In the genomic region with DNA sequence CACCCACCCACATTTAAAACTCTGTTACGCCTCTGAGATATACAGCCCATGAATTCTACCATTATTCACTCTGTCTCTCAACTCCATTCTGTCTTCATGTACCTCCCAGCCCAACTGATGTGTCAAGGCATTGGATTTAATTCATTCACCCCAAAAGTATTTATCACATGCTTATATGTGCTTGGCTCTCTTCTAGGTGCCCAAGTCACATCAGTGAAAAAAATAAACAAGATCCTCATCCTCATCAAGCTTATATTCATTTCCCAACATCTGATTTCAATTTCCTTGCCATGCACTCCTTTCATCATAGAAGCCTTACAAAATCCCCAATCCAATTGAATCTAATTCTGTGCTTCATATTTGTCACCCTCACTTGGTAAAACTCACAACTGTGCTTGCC, we compare ENCODE assay signal across 30 cellular contexts.
"Had no signal": no experiment of that assay in that cellular context is flagged by ENCODE, and none has a peak within 500 bp of the region (broad histone marks: within the 10 kb centered on the region; RNA-seq: fewer than 3 reads in every experiment).

No MANE protein-coding gene starts in this region.

- H3K4me3 Mint-ChIP-seq: activated CD4-positive, alpha-beta memory T cell treated with anti-CD3 and anti-CD28 coated beads, Interleukin-2, amount 10 ng/mL, durations not matched to agents 7 days and 5 days; activated CD4-positive, alpha-beta T cell treated with anti-CD3 and anti-CD28 coated beads, Interleukin-2, amount 10 ng/mL, durations not matched to agents 7 days and 5 days; activated naive CD4-positive, alpha-beta T cell treated with anti-CD3 and anti-CD28 coated beads, Interleukin-2, amount 10 ng/mL, durations not matched to agents 7 days and 5 days; activated naive CD8-positive, alpha-beta T cell treated with anti-CD3 and anti-CD28 coated beads, Interleukin-2, amount 10 ng/mL, durations not matched to agents 7 days and 5 days; activated T-cell treated with anti-CD3 and anti-CD28 coated beads, Interleukin-2, amount 50 U/mL, for 24 hours; activated T-cell treated with anti-CD3 and anti-CD28 coated beads, Interleukin-2, amount 50 U/mL, for 72 hours; T-helper 17 cell; T-helper 2 cell treated with Interferon-gamma antibody and Interleukin-4, amounts not matched to agents 5 μg/mL and 100 μg/mL, for 36 hours had no signal

- H3K9me3 ChIP-seq: adrenal gland, body of pancreas, esophagus squamous epithelium had no signal

- H3K4me3 ChIP-seq: adrenal gland, body of pancreas, esophagus squamous epithelium had no signal

- H3K4me1 ChIP-seq: adrenal gland, body of pancreas, esophagus squamous epithelium had no signal

- H3K36me3 ChIP-seq: adrenal gland, esophagus squamous epithelium had no signal

- H3K27ac Mint-ChIP-seq: activated CD4-positive, alpha-beta memory T cell treated with anti-CD3 and anti-CD28 coated beads, Interleukin-2, amount 10 ng/mL, durations not matched to agents 7 days and 5 days; activated CD4-positive, alpha-beta T cell treated with anti-CD3 and anti-CD28 coated beads, Interleukin-2, amount 10 ng/mL, durations not matched to agents 7 days and 5 days; activated naive CD4-positive, alpha-beta T cell treated with anti-CD3 and anti-CD28 coated beads, Interleukin-2, amount 10 ng/mL, durations not matched to agents 7 days and 5 days; activated naive CD4-positive, alpha-beta T cell treated with anti-CD3 and anti-CD28 coated beads, Interleukin-2, amount 50 U/mL, for 72 hours; activated naive CD8-positive, alpha-beta T cell treated with anti-CD3 and anti-CD28 coated beads, Interleukin-2, amount 10 ng/mL, durations not matched to agents 7 days and 5 days; activated T-cell treated with anti-CD3 and anti-CD28 coated beads, Interleukin-2, amount 50 U/mL, for 24 hours; activated T-cell treated with anti-CD3 and anti-CD28 coated beads, Interleukin-2, amount 50 U/mL, for 72 hours; T-helper 17 cell; T-helper 2 cell treated with Interferon-gamma antibody and Interleukin-4, amounts not matched to agents 5 μg/mL and 100 μg/mL, for 36 hours had no signal

- H3K27me3 ChIP-seq: adrenal gland, body of pancreas, esophagus squamous epithelium had no signal

- H3K9me3 Mint-ChIP-seq: activated T-cell treated with anti-CD3 and anti-CD28 coated beads, Interleukin-2, amount 50 U/mL, for 24 hours; activated T-cell treated with anti-CD3 and anti-CD28 coated beads, Interleukin-2, amount 50 U/mL, for 72 hours had no signal

- ATAC-seq: activated naive CD4-positive, alpha-beta T cell treated with anti-CD3 and anti-CD28 coated beads, Interleukin-2, amount 50 U/mL, for 72 hours; activated T-cell treated with anti-CD3 and anti-CD28 coated beads, Interleukin-2, amount 50 U/mL, for 72 hours; body of pancreas; T-helper 17 cell had no signal

- H3K36me3 Mint-ChIP-seq: activated naive CD4-positive, alpha-beta T cell treated with anti-CD3 and anti-CD28 coated beads, Interleukin-2, amount 10 ng/mL, durations not matched to agents 7 days and 5 days; activated naive CD4-positive, alpha-beta T cell treated with anti-CD3 and anti-CD28 coated beads, Interleukin-2, amount 50 U/mL, for 72 hours; activated naive CD8-positive, alpha-beta T cell treated with anti-CD3 and anti-CD28 coated beads, Interleukin-2, amount 10 ng/mL, durations not matched to agents 7 days and 5 days had no signal

- DNase-seq: activated CD4-positive, alpha-beta memory T cell treated with anti-CD3 and anti-CD28 coated beads, Interleukin-2, amount 10 ng/mL, durations not matched to agents 7 days and 5 days; activated CD4-positive, alpha-beta T cell treated with anti-CD3 and anti-CD28 coated beads for 4 hours; activated CD4-positive, alpha-beta T cell treated with anti-CD3 and anti-CD28 coated beads, Interleukin-2, amount 10 ng/mL, durations not matched to agents 7 days and 5 days; activated CD4-positive, alpha-beta T cell treated with anti-CD3 and anti-CD28 coated beads, Interleukin-2, amount 50 U/mL, for 4 hours; activated CD4-positive, CD25-positive, alpha-beta regulatory T cell; activated CD4-positive, CD25-positive, alpha-beta regulatory T cell treated with anti-CD3 and anti-CD28 coated beads, Interleukin-2, amount 50 U/mL, for 72 hours; activated CD8-positive, alpha-beta memory T cell treated with anti-CD3 and anti-CD28 coated beads, Interleukin-2, amount 50 U/mL, for 48 hours; activated gamma-delta T cell; activated naive CD4-positive, alpha-beta T cell; activated naive CD4-positive, alpha-beta T cell treated with anti-CD3 and anti-CD28 coated beads, Interleukin-2, amount 10 ng/mL, durations not matched to agents 7 days and 5 days; activated naive CD8-positive, alpha-beta T cell treated with anti-CD3 and anti-CD28 coated beads, Interleukin-2, amount 10 ng/mL, durations not matched to agents 7 days and 5 days; activated T-cell treated with anti-CD3 and anti-CD28 coated beads for 4 hours; activated T-cell treated with anti-CD3 and anti-CD28 coated beads, Interleukin-2, amount 50 U/mL, for 24 hours; activated T-cell treated with anti-CD3 and anti-CD28 coated beads, Interleukin-2, amount 50 U/mL, for 72 hours; adrenal gland; amygdala; aorta; body of pancreas; caudate nucleus; cortex of kidney; dermis blood vessel endothelial cell; effector CD4-positive, alpha-beta T cell; esophagus squamous epithelium; head of caudate nucleus; T-helper 1 cell; T-helper 17 cell; T1000 had no signal

- H3K4me1 Mint-ChIP-seq: activated CD4-positive, alpha-beta memory T cell treated with anti-CD3 and anti-CD28 coated beads, Interleukin-2, amount 10 ng/mL, durations not matched to agents 7 days and 5 days; activated CD4-positive, alpha-beta T cell treated with anti-CD3 and anti-CD28 coated beads, Interleukin-2, amount 10 ng/mL, durations not matched to agents 7 days and 5 days; activated naive CD4-positive, alpha-beta T cell treated with anti-CD3 and anti-CD28 coated beads, Interleukin-2, amount 10 ng/mL, durations not matched to agents 7 days and 5 days; activated naive CD8-positive, alpha-beta T cell treated with anti-CD3 and anti-CD28 coated beads, Interleukin-2, amount 10 ng/mL, durations not matched to agents 7 days and 5 days; T-helper 17 cell had no signal

- H3K27ac ChIP-seq: adrenal gland, body of pancreas, epithelial cell of prostate, esophagus squamous epithelium had no signal

- H3K27me3 Mint-ChIP-seq: activated CD4-positive, alpha-beta memory T cell treated with anti-CD3 and anti-CD28 coated beads, Interleukin-2, amount 10 ng/mL, durations not matched to agents 7 days and 5 days; activated CD4-positive, alpha-beta T cell treated with anti-CD3 and anti-CD28 coated beads, Interleukin-2, amount 10 ng/mL, durations not matched to agents 7 days and 5 days; activated naive CD4-positive, alpha-beta T cell treated with anti-CD3 and anti-CD28 coated beads, Interleukin-2, amount 10 ng/mL, durations not matched to agents 7 days and 5 days; activated naive CD8-positive, alpha-beta T cell treated with anti-CD3 and anti-CD28 coated beads, Interleukin-2, amount 10 ng/mL, durations not matched to agents 7 days and 5 days; activated T-cell treated with anti-CD3 and anti-CD28 coated beads, Interleukin-2, amount 50 U/mL, for 24 hours; T-helper 17 cell had no signal
